10 cellular contexts compared by ENCODE assay signal in genomic region chrX:19875051-19875432, GRCh38. TPM values are rescaled to one million over a fixed set of nuclear protein-coding genes. Genes with fewer than 3 reads are reported as not detected.
DNase-seq lines count a peak whose midpoint lies in the region; ATAC-seq and TF ChIP-seq lines count a peak whose summit lies in the region.
"Had no signal": no experiment of that assay in that cellular context is flagged by ENCODE, and none has a peak within 500 bp of the region (broad histone marks: within the 10 kb centered on the region; RNA-seq: fewer than 3 reads in every experiment).

No MANE protein-coding gene starts in this region.

- no peak overlapping the region for H4K8ac ChIP-seq in H9 (replicated peaks; ENCODE audit: insufficient read length, low read depth, low read length)

- no peaks in the 10 kb centered on the region for H3K36me3 ChIP-seq in heart right ventricle
- H3K36me3 ChIP-seq: transverse colon had no signal

- no peak overlapping the region for H3K4ac ChIP-seq in H9 (ENCODE audit: low read depth, low read length)

- peak; percentile 50 for DNase-seq in cardiac septum (ENCODE audit: low spot score)
- no peak for DNase-seq in heart right ventricle
- DNase-seq in LHCN-M2 (ENCODE audit: low read depth), result peak; percentile 53
- no peak for DNase-seq in H9
- DNase-seq in NCI-H1417 (lab: John Stamatoyannopoulos, UW), result no peak
- DNase-seq: transverse colon had no signal

- no peaks in the 10 kb centered on the region for H3K9me3 Mint-ChIP-seq in activated T-helper 17 cell treated with anti-CD3 and anti-CD28 coated beads, Interleukin-2, amount 50 U/mL, for 72 hours
- H3K9me3 Mint-ChIP-seq in stimulated activated naive CD8-positive, alpha-beta T cell treated with anti-CD3 and anti-CD28 coated beads, Interleukin-15, Interleukin-2, amounts not matched to agents 100 ng/mL and 50 ng/mL, for 24 hours, result no peaks in the 10 kb centered on the region
- H3K9me3 Mint-ChIP-seq in H9, result peaks cover 73% of the 10 kb centered on the region in 2 experiments

- no peak overlapping the region for H3K27ac Mint-ChIP-seq in activated T-helper 17 cell treated with anti-CD3 and anti-CD28 coated beads, Interleukin-2, amount 50 U/mL, for 72 hours
- peak overlapping the region; percentile 79 for H3K27ac Mint-ChIP-seq in stimulated activated naive CD8-positive, alpha-beta T cell treated with anti-CD3 and anti-CD28 coated beads, Interleukin-15, Interleukin-2, amounts not matched to agents 100 ng/mL and 50 ng/mL, for 24 hours
- no peak overlapping the region for H3K27ac Mint-ChIP-seq in H9

- intact Hi-C loops in cardiac septum (cut with DNase I), result no loop called here
- intact Hi-C loops in heart right ventricle (cut with DNase I), result loop anchor here in 1 of 10 donors (10.0 kb wide), 1 partner anchor 70 kb away; no protein-coding TSS in a partner anchor

- H3K79me2 ChIP-seq in H9 (ENCODE audit: insufficient read depth, low read length), result no peaks in the 10 kb centered on the region

- no peaks in the 10 kb centered on the region for H3K9me3 ChIP-seq in heart right ventricle
- H3K9me3 ChIP-seq in H9 (ENCODE audit: control insufficient read depth, low read depth, low read length), result peaks cover 36% of the 10 kb centered on the region
- H3K9me3 ChIP-seq: transverse colon had no signal

- no peak overlapping the region for H4K5ac ChIP-seq in H9 (ENCODE audit: insufficient read length, low read depth, low read length)

- no peak overlapping the region; the same call in 1 of the 2 replicates for H3K14ac ChIP-seq in H9 (ENCODE audit: insufficient read depth, low read length)

- H3K56ac ChIP-seq in H9 (ENCODE audit: insufficient read length, low read depth, low read length), result no peak overlapping the region

- H3K4me1 ChIP-seq in heart right ventricle (peaks cover 0 to 21% (median 0%) of the 10 kb centered on the region in 9 donors), H9 (ENCODE audit: insufficient read depth, low read length) (no peaks in the 10 kb centered on the region)
- H3K4me1 ChIP-seq: transverse colon had no signal

- H2BK12ac ChIP-seq in H9 (ENCODE audit: insufficient read length, low read depth, low read length), result no peak overlapping the region

- no peak overlapping the region for H2AFZ ChIP-seq in H9 (ENCODE audit: low read length)

- no peak overlapping the region for H2BK5ac ChIP-seq in H9 (ENCODE audit: insufficient read length, low read length)

- 77 to 79% methylated on average over 9 of the region's 9 CpGs for WGBS in heart right ventricle, 2 donors
- WGBS in H9 (ENCODE audit: extremely low coverage, insufficient read length, low lambda C conversion rate), result no CpG with 5 or more reads among the region's 9 CpGs

- no peak overlapping the region for H3K9ac ChIP-seq in H9 (ENCODE audit: extremely low read depth, insufficient read length, low read length)

- H4K91ac ChIP-seq in H9 (ENCODE audit: insufficient read length, low read depth, low read length), result no peak overlapping the region

- H3T11ph ChIP-seq in H9 (ENCODE audit: low read length), result no peak overlapping the region

- peaks cover 3% of the 10 kb centered on the region for H3K4me1 Mint-ChIP-seq in activated T-helper 17 cell treated with anti-CD3 and anti-CD28 coated beads, Interleukin-2, amount 50 U/mL, for 72 hours
- H3K4me1 Mint-ChIP-seq in stimulated activated naive CD8-positive, alpha-beta T cell treated with anti-CD3 and anti-CD28 coated beads, Interleukin-15, Interleukin-2, amounts not matched to agents 100 ng/mL and 50 ng/mL, for 24 hours (ENCODE audit: low read depth), result peaks cover 75% of the 10 kb centered on the region
- H3K4me1 Mint-ChIP-seq in H9, result peaks cover 3 to 10% of the 10 kb centered on the region in 2 experiments; a peak in 2 of 4 replicates

- no peak overlapping the region for H2BK20ac ChIP-seq in H9 (ENCODE audit: low read depth, low read length, poor library complexity, severe bottlenecking)

- no peak overlapping the region for H2AK5ac ChIP-seq in H9 (ENCODE audit: insufficient read length, low read length)

- H3K36me3 Mint-ChIP-seq in activated T-helper 17 cell treated with anti-CD3 and anti-CD28 coated beads, Interleukin-2, amount 50 U/mL, for 72 hours (ENCODE audit: low read depth), result no peaks in the 10 kb centered on the region
- H3K36me3 Mint-ChIP-seq in stimulated activated naive CD8-positive, alpha-beta T cell treated with anti-CD3 and anti-CD28 coated beads, Interleukin-15, Interleukin-2, amounts not matched to agents 100 ng/mL and 50 ng/mL, for 24 hours (ENCODE audit: low read depth), result peaks cover 13% of the 10 kb centered on the region
- H3K36me3 Mint-ChIP-seq in H9 (ENCODE audit: insufficient read depth in 1 of 3, low read depth in 3 of 3), result peaks cover 14 to 19% (median 19%) of the 10 kb centered on the region in 3 experiments

- H3K27me3 ChIP-seq in heart right ventricle (peaks cover 0 to 6% (median 0%) of the 10 kb centered on the region in 7 donors), H9 (ENCODE audit: insufficient read depth, low read length) (no peaks in the 10 kb centered on the region)
- H3K27me3 ChIP-seq: transverse colon had no signal

- peak overlapping the region in 1 of 10 donors; percentile 49 for H3K27ac ChIP-seq in heart right ventricle
- H3K27ac ChIP-seq in H9 (ENCODE audit: insufficient read length, low read depth, low read length), result no peak overlapping the region
- H3K27ac ChIP-seq: RWPE1, transverse colon had no signal

- TF ChIP-seq CTCF in heart right ventricle (IDR thresholded peaks at IDR 0.05) (no peak), H9 (conservative IDR thresholded peaks at IDR 0.05) (no peak)

- no peak overlapping the region for H3K4me3 Mint-ChIP-seq in activated T-helper 17 cell treated with anti-CD3 and anti-CD28 coated beads, Interleukin-2, amount 50 U/mL, for 72 hours
- no peak overlapping the region for H3K4me3 Mint-ChIP-seq in stimulated activated naive CD8-positive, alpha-beta T cell treated with anti-CD3 and anti-CD28 coated beads, Interleukin-15, Interleukin-2, amounts not matched to agents 100 ng/mL and 50 ng/mL, for 24 hours
- H3K4me3 Mint-ChIP-seq in H9, result no peak overlapping the region

- no peaks in the 10 kb centered on the region for H3K27me3 Mint-ChIP-seq in activated T-helper 17 cell treated with anti-CD3 and anti-CD28 coated beads, Interleukin-2, amount 50 U/mL, for 72 hours
- H3K27me3 Mint-ChIP-seq in stimulated activated naive CD8-positive, alpha-beta T cell treated with anti-CD3 and anti-CD28 coated beads, Interleukin-15, Interleukin-2, amounts not matched to agents 100 ng/mL and 50 ng/mL, for 24 hours, result no peaks in the 10 kb centered on the region
- no peaks in the 10 kb centered on the region; the same call in 1 of the 2 replicates for H3K27me3 Mint-ChIP-seq in H9 (ENCODE audit: low read depth)

- ATAC-seq in heart right ventricle (no peak), GM18909 (IDR thresholded peaks at IDR 0.05; ENCODE audit: poor library complexity, unreplicated experiment) (no peak)
- peak; percentile 34 for ATAC-seq in activated T-helper 17 cell treated with anti-CD3 and anti-CD28 coated beads, Interleukin-2, amount 50 U/mL, for 72 hours (replicated peaks)

- no peaks in the 10 kb centered on the region for H3K79me1 ChIP-seq in H9 (ENCODE audit: insufficient read depth, low read depth, low read length, poor library complexity, severe bottlenecking)

- no peak overlapping the region for H3K4me3 ChIP-seq in heart right ventricle
- H3K4me3 ChIP-seq: transverse colon had no signal

- no peak overlapping the region for H3K18ac ChIP-seq in H9 (ENCODE audit: insufficient read length, low read depth, low read length)

- H3K4me2 ChIP-seq in H9 (ENCODE audit: insufficient read depth, insufficient read length, low read length), result no peak overlapping the region

- no peak overlapping the region for H3K23ac ChIP-seq in H9 (ENCODE audit: insufficient read length, low read depth, low read length)

- no peak overlapping the region for H2BK120ac ChIP-seq in H9 (ENCODE audit: low read depth, low read length, poor library complexity, severe bottlenecking)

- no peaks in the 10 kb centered on the region for H3K23me2 ChIP-seq in H9 (ENCODE audit: insufficient read length, low read depth, low read length, poor library complexity, severe bottlenecking)

- H2BK15ac ChIP-seq in H9 (ENCODE audit: low read depth, low read length), result no peak overlapping the region

- no peaks in the 10 kb centered on the region for H4K20me1 ChIP-seq in H9 (ENCODE audit: control insufficient read depth, insufficient read depth, insufficient read length)

RNA-seq across cellular contexts. Expression of gene SH3KBP1, which starts 12.4 kb away (rescaled TPM):
- total RNA-seq in cardiac septum (13.3 TPM), heart right ventricle (10 to 100 TPM; 18.1 to 59.7 (median 36.7) TPM), LHCN-M2 (2014; rRNA removed) (25.3 and 28.4 TPM in 2 replicates), H9 (2021) (11.8 and 12.3 TPM in 2 replicates)
- 10 to 100 TPM in 1 of 2 donors, 1 to 10 TPM in 1; 8.1 to 16.7 TPM for polyA plus RNA-seq in heart right ventricle
- 28.6 TPM for polyA plus RNA-seq in LHCN-M2 (2012)
- 10 to 100 TPM; 84.5 to 95.8 TPM for total RNA-seq in activated T-helper 17 cell treated with anti-CD3 and anti-CD28 coated beads, Interleukin-2, amount 50 U/mL, for 72 hours

Comparison
In these comparisons a context has a peak if more than half of its experiments do, and no peak if none do; other contexts are left out.
1. DNase-seq: peak in cardiac septum (single experiment) and LHCN-M2 (single experiment); none in heart right ventricle (0 of 2), H9 (single experiment) and NCI-H1417 (0 of 3).